27 cellular contexts compared by ENCODE assay signal in the genomic region with DNA sequence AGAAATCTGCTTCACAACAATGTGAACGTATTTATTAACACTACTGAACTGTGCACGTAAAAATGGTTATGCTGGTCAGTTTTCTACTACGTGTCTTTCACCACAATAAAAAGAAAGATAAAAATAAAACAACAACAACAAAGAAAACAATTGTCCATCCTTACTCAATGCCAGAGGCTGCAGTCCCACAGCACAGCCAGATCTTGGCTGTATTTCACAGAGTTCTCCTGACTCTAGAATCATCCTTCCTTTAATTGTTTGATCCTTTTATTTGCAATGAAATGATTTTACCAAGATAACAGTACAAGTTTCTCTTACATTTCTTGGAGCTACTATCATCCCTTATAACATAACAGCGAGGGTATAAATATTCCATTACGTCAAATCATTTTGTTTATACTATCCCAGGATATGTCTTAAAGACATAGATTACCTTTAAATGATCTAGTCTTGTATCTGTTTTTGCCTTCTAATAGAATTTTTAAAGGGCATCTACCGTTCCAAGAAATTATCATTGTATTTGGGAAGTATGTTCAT.
"Had no signal": no experiment of that assay in that cellular context is flagged by ENCODE, and none has a peak within 500 bp of the region (broad histone marks: within the 10 kb centered on the region; RNA-seq: fewer than 3 reads in every experiment).

No MANE protein-coding gene starts in this region.

- H3K9me3 Mint-ChIP-seq: activated CD4-positive, alpha-beta memory T cell treated with anti-CD3 and anti-CD28 coated beads, Interleukin-2, amount 10 ng/mL, durations not matched to agents 7 days and 5 days; activated CD4-positive, alpha-beta T cell treated with anti-CD3 and anti-CD28 coated beads, Interleukin-2, amount 10 ng/mL, durations not matched to agents 7 days and 5 days; activated T-cell treated with anti-CD3 and anti-CD28 coated beads, Interleukin-2, amount 50 U/mL, for 4 hours; activated T-helper 17 cell treated with anti-CD3 and anti-CD28 coated beads, Interleukin-2, amount 50 U/mL, for 72 hours; naive thymus-derived CD8-positive, alpha-beta T cell; neural progenitor cell had no signal

- H3K4me1 Mint-ChIP-seq: neural progenitor cell had no signal

- H3K27me3 ChIP-seq: breast epithelium, esophagus muscularis mucosa, hepatocyte, neural progenitor cell, upper lobe of left lung, vagina had no signal

- H3K27ac Mint-ChIP-seq: activated CD4-positive, alpha-beta memory T cell treated with anti-CD3 and anti-CD28 coated beads, Interleukin-2, amount 10 ng/mL, durations not matched to agents 7 days and 5 days; activated CD4-positive, alpha-beta T cell treated with anti-CD3 and anti-CD28 coated beads, Interleukin-2, amount 10 ng/mL, durations not matched to agents 7 days and 5 days; activated T-helper 17 cell treated with anti-CD3 and anti-CD28 coated beads, Interleukin-2, amount 50 U/mL, for 72 hours; naive thymus-derived CD8-positive, alpha-beta T cell; neural progenitor cell had no signal

- DNase-seq: activated CD4-positive, alpha-beta memory T cell treated with anti-CD3 and anti-CD28 coated beads, Interleukin-2, amount 10 ng/mL, durations not matched to agents 7 days and 5 days; activated CD4-positive, alpha-beta T cell treated with anti-CD3 and anti-CD28 coated beads, Interleukin-2, amount 10 ng/mL, durations not matched to agents 7 days and 5 days; activated CD4-positive, CD25-positive, alpha-beta regulatory T cell treated with anti-CD3 and anti-CD28 coated beads, Interleukin-2, amount 50 U/mL, for 72 hours; activated gamma-delta T cell treated with Interleukin-2 at 50 U/mL for 16 hours; activated naive CD4-positive, alpha-beta T cell treated with anti-CD3 and anti-CD28 coated beads, Interleukin-2, amount 50 U/mL, for 16 hours; activated T-cell treated with anti-CD3 and anti-CD28 coated beads, Interleukin-2, amount 50 U/mL, for 4 hours; amniotic stem cell; cerebellar nuclear complex; effector CD4-positive, alpha-beta T cell; glutamatergic neuron; left colon; mammary epithelial cell; naive thymus-derived CD8-positive, alpha-beta T cell; posterior cingulate gyrus; right cardiac atrium; stimulated activated CD4-positive, alpha-beta T cell treated with anti-CD3 and anti-CD28 coated beads, Interleukin-15, amount 100 ng/mL, for 24 hours; stimulated activated naive CD4-positive, alpha-beta T cell; upper lobe of left lung; WERI-Rb-1 had no signal

- H3K36me3 Mint-ChIP-seq: naive thymus-derived CD8-positive, alpha-beta T cell; neural progenitor cell had no signal

- H3K4me3 ChIP-seq: breast epithelium, esophagus muscularis mucosa, hepatocyte, neural progenitor cell, SK-N-MC, thoracic aorta, upper lobe of left lung, vagina had no signal

- H3K27me3 Mint-ChIP-seq: activated CD4-positive, alpha-beta memory T cell treated with anti-CD3 and anti-CD28 coated beads, Interleukin-2, amount 10 ng/mL, durations not matched to agents 7 days and 5 days; activated CD4-positive, alpha-beta T cell treated with anti-CD3 and anti-CD28 coated beads, Interleukin-2, amount 10 ng/mL, durations not matched to agents 7 days and 5 days; activated T-helper 17 cell treated with anti-CD3 and anti-CD28 coated beads, Interleukin-2, amount 50 U/mL, for 72 hours; naive thymus-derived CD8-positive, alpha-beta T cell had no signal

- H3K36me3 ChIP-seq: breast epithelium, esophagus muscularis mucosa, neural progenitor cell, thoracic aorta, upper lobe of left lung, vagina, WERI-Rb-1 had no signal

- ATAC-seq: activated T-cell treated with anti-CD3 and anti-CD28 coated beads, Interleukin-2, amount 50 U/mL, for 4 hours; activated T-helper 17 cell treated with anti-CD3 and anti-CD28 coated beads, Interleukin-2, amount 50 U/mL, for 72 hours; left colon; naive thymus-derived CD8-positive, alpha-beta T cell; right cardiac atrium had no signal

- H3K4me3 Mint-ChIP-seq: activated CD4-positive, alpha-beta memory T cell treated with anti-CD3 and anti-CD28 coated beads, Interleukin-2, amount 10 ng/mL, durations not matched to agents 7 days and 5 days; activated CD4-positive, alpha-beta T cell treated with anti-CD3 and anti-CD28 coated beads, Interleukin-2, amount 10 ng/mL, durations not matched to agents 7 days and 5 days; activated T-cell treated with anti-CD3 and anti-CD28 coated beads, Interleukin-2, amount 50 U/mL, for 4 hours; activated T-helper 17 cell treated with anti-CD3 and anti-CD28 coated beads, Interleukin-2, amount 50 U/mL, for 72 hours; naive thymus-derived CD8-positive, alpha-beta T cell; neural progenitor cell had no signal

- H3K9me3 ChIP-seq: breast epithelium, esophagus muscularis mucosa, thoracic aorta, upper lobe of left lung, vagina had no signal
